In the genomic region with DNA sequence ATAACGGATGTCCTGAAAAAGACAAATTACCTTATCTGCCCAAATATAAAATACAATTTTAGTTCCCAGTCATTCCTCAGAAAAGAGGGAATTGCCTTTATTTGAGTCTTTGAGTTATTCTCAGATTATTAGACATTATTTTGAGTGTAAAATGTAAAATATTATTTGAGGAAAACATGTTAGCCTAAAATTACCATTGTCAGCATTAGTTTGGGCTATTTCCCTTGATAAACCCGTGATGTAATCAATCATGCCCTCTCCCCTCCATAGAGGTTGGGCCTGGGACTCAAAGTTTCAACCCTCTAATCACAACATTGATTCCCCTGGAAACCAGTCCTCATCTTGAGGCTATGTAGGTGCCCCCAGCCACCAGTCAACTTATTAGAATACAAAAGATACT, we compare ENCODE assay signal across 5 cellular contexts.
"Had no signal": no experiment of that assay in that cellular context is flagged by ENCODE, and none has a peak within 500 bp of the region (broad histone marks: within the 10 kb centered on the region; RNA-seq: fewer than 3 reads in every experiment).

No MANE protein-coding gene starts in this region.

- H3K9ac ChIP-seq: KMS-11 had no signal

- DNase-seq: KBM-7, KG1 had no signal

- H3K27ac ChIP-seq: HL-60, KMS-11 had no signal

- ATAC-seq: K562 had no signal

- H3K4me3 ChIP-seq: K562 had no signal

- H3K4me2 ChIP-seq: KMS-11 had no signal

- FAIRE-seq: K562 had no signal
